1 cellular context compared by ENCODE assay signal in genomic region chr12:47740536-47741339, GRCh38.
TF ChIP-seq lines count a peak whose summit lies in the region.

No MANE protein-coding gene starts in this region.

TF ChIP-seq in IMR-90, 13 proteins besides CTCF, POLR2A, EP300 and RAD21:
- TF ChIP-seq RCOR1 (IDR thresholded peaks at IDR 0.05; ENCODE audit: insufficient replicate concordance, low read length): no peak
